ENCODE assay signal across 12 cellular contexts in genomic region chr10:90947025-90947960, GRCh38. TPM values are rescaled to one million over a fixed set of nuclear protein-coding genes. Genes with fewer than 3 reads are reported as not detected.
A peak's percentile ranks its signal among the peaks of the same experiment; 100 is the strongest.
DNase-seq lines count a peak whose midpoint lies in the region; ATAC-seq, FAIRE-seq and TF ChIP-seq lines count a peak whose summit lies in the region.
"Had no signal": no experiment of that assay in that cellular context is flagged by ENCODE, and none has a peak within 500 bp of the region (broad histone marks: within the 10 kb centered on the region; RNA-seq: fewer than 3 reads in every experiment).

No MANE protein-coding gene starts in this region.

- H3K9ac ChIP-seq in trophoblast cell (ENCODE audit: low read length) = no peak overlapping the region

- H3K9me3 ChIP-seq in trophoblast cell (ENCODE audit: insufficient read depth, low read depth, low read length) = no peaks in the 10 kb centered on the region
- peaks cover 0 to 3% of the 10 kb centered on the region in 2 donors for H3K9me3 ChIP-seq in left lung
- H3K9me3 ChIP-seq: stomach had no signal

- H3K36me3 ChIP-seq in trophoblast cell (ENCODE audit: control insufficient read depth in 1 of 2, insufficient read depth in 2 of 2, low read length in 2 of 2) (no peaks in the 10 kb centered on the region), left lung (no peaks in the 10 kb centered on the region)
- H3K36me3 ChIP-seq: stomach had no signal

- no peak overlapping the region for H3K4me2 ChIP-seq in trophoblast cell (ENCODE audit: low read length)

- H3K4me1 ChIP-seq in trophoblast cell (ENCODE audit: control insufficient read depth in 1 of 2, insufficient read depth in 2 of 2, low read length in 2 of 2) (peaks cover 7 to 9% of the 10 kb centered on the region in 2 experiments), left lung (no peaks in the 10 kb centered on the region)
- H3K4me1 ChIP-seq: stomach had no signal

- H3K27ac ChIP-seq in trophoblast cell (ENCODE audit: low read depth, low read length) (peak overlapping the region; percentile 92), left lung (no peak overlapping the region)
- H3K27ac ChIP-seq: stomach had no signal

- H3K79me1 ChIP-seq in trophoblast cell (ENCODE audit: low read length) = peaks cover 15% of the 10 kb centered on the region

- H2BK5ac ChIP-seq in trophoblast cell (ENCODE audit: low read depth, low read length, poor library complexity) = peak overlapping the region; percentile 96

- H3K27ac Mint-ChIP-seq in activated CD8-positive, alpha-beta memory T cell treated with anti-CD3 and anti-CD28 coated beads, Interleukin-2, amount 10 ng/mL, durations not matched to agents 7 days and 5 days = peak overlapping the region; percentile 86
- peak overlapping the region; percentile 44 to 56 for H3K27ac Mint-ChIP-seq in T-cell

- ATAC-seq in activated CD8-positive, alpha-beta memory T cell treated with anti-CD3 and anti-CD28 coated beads, Interleukin-2, amount 10 ng/mL, durations not matched to agents 7 days and 5 days = peak; percentile 93
- ATAC-seq in HG02759 (IDR thresholded peaks at IDR 0.05; ENCODE audit: unreplicated experiment) (peak; percentile 69), T-cell (replicated peaks in 1 of 4) (peak in 3 of 4 experiments; percentile 53 to 72 (median 61)), left lung (no peak)

- no peak overlapping the region for H3K4ac ChIP-seq in trophoblast cell (ENCODE audit: low read depth, low read length)

- peak overlapping the region; percentile 77 for H3K14ac ChIP-seq in trophoblast cell (ENCODE audit: low read length)

- WGBS in trophoblast cell (ENCODE audit: extremely low coverage, insufficient coverage, insufficient read length) = no CpG with 5 or more reads among the region's 5 CpGs

- H4K12ac ChIP-seq in trophoblast cell (ENCODE audit: low read depth, low read length) = no peak overlapping the region

- H4K91ac ChIP-seq in trophoblast cell (ENCODE audit: low read depth, low read length) = peak overlapping the region; percentile 94

- intact Hi-C loops in left lung (cut with DNase I) = no loop called here

- no peak for FAIRE-seq in D721Med (lab: Jason Lieb, UNC)
- FAIRE-seq: keratinocyte had no signal

- H3K23ac ChIP-seq in trophoblast cell (ENCODE audit: low read length) = no peak overlapping the region

- H4K8ac ChIP-seq in trophoblast cell (ENCODE audit: low read depth, low read length) = peak overlapping the region; percentile 70

- peak overlapping the region; percentile 91 for H2BK12ac ChIP-seq in trophoblast cell (ENCODE audit: low read length)

- no peak overlapping the region for H3K4me3 ChIP-seq in trophoblast cell (ENCODE audit: low read depth, low read length)
- no peak overlapping the region for H3K4me3 ChIP-seq in left lung
- H3K4me3 ChIP-seq: stomach had no signal

- CTCF ChIA-PET in activated CD8-positive, alpha-beta memory T cell treated with anti-CD3 and anti-CD28 coated beads, Interleukin-2, amount 10 ng/mL, durations not matched to agents 7 days and 5 days (lab: Charles Lee) = interaction anchor here (1.0 to 2.3 kb wide), 7 partner anchors 14 to 304 kb away, joined by 3 to 12 read pairs (median 3); no protein-coding TSS in a partner anchor
- CTCF ChIA-PET in T-cell (lab: Charles Lee) = no interaction called here

- H3K36me3 Mint-ChIP-seq in activated CD8-positive, alpha-beta memory T cell treated with anti-CD3 and anti-CD28 coated beads, Interleukin-2, amount 10 ng/mL, durations not matched to agents 7 days and 5 days = peaks cover 18% of the 10 kb centered on the region
- H3K36me3 Mint-ChIP-seq in T-cell = no peaks in the 10 kb centered on the region

- H3K27me3 ChIP-seq in trophoblast cell (ENCODE audit: insufficient read depth, low read length) (no peaks in the 10 kb centered on the region), left lung (no peaks in the 10 kb centered on the region)
- H3K27me3 ChIP-seq: stomach had no signal

- POLR2A ChIA-PET in T-cell (lab: Charles Lee) = interaction anchor here in 1 of 2 donors (0.5 kb wide), 1 partner anchor 254 kb away, joined by 4 read pairs; no protein-coding TSS in a partner anchor

- peak; percentile 49 for DNase-seq in activated CD8-positive, alpha-beta memory T cell treated with anti-CD3 and anti-CD28 coated beads, Interleukin-2, amount 10 ng/mL, durations not matched to agents 7 days and 5 days
- no peak for DNase-seq in activated CD8-positive, alpha-beta memory T cell treated with anti-CD3 and anti-CD28 coated beads for 24 hours
- no peak for DNase-seq in T-cell
- DNase-seq in trophoblast cell = peak; percentile 71 to 95
- DNase-seq in D721Med (ENCODE audit: insufficient read length, low spot score) = no peak
- no peak for DNase-seq in glomerular visceral epithelial cell (ENCODE audit: extremely low spot score)
- no peak for DNase-seq in left lung
- DNase-seq: ACHN, cortex of kidney, stomach had no signal

- H2AFZ ChIP-seq in trophoblast cell (ENCODE audit: insufficient read depth, low read length, poor library complexity) = peak overlapping the region; percentile 45

- H3K9me3 Mint-ChIP-seq in activated CD8-positive, alpha-beta memory T cell treated with anti-CD3 and anti-CD28 coated beads, Interleukin-2, amount 10 ng/mL, durations not matched to agents 7 days and 5 days (ENCODE audit: low read depth) = no peaks in the 10 kb centered on the region
- H3K9me3 Mint-ChIP-seq in T-cell = no peaks in the 10 kb centered on the region

- peaks cover 7% of the 10 kb centered on the region for H3K27me3 Mint-ChIP-seq in activated CD8-positive, alpha-beta memory T cell treated with anti-CD3 and anti-CD28 coated beads, Interleukin-2, amount 10 ng/mL, durations not matched to agents 7 days and 5 days
- H3K27me3 Mint-ChIP-seq in T-cell = peaks cover 0 to 1% of the 10 kb centered on the region in 2 donors

- no peaks in the 10 kb centered on the region for H3K79me2 ChIP-seq in trophoblast cell (ENCODE audit: control insufficient read depth, insufficient read depth, low read length, poor library complexity)

- peak overlapping the region; percentile 98 for H2BK120ac ChIP-seq in trophoblast cell (ENCODE audit: insufficient read depth, low read length, poor library complexity)

- peak overlapping the region; percentile 84 for H2AK5ac ChIP-seq in trophoblast cell (ENCODE audit: low read length)

- peak overlapping the region; percentile 96 for H3K18ac ChIP-seq in trophoblast cell (ENCODE audit: low read length)

- peaks cover 24% of the 10 kb centered on the region for H3K4me1 Mint-ChIP-seq in activated CD8-positive, alpha-beta memory T cell treated with anti-CD3 and anti-CD28 coated beads, Interleukin-2, amount 10 ng/mL, durations not matched to agents 7 days and 5 days
- peaks cover 8 to 14% (median 9%) of the 10 kb centered on the region in 3 donors for H3K4me1 Mint-ChIP-seq in T-cell

- no peak for TF ChIP-seq CTCF in D721Med (IDR thresholded peaks at IDR 0.05; ENCODE audit: insufficient read depth, missing control alignments)
- TF ChIP-seq CTCF in left lung (IDR thresholded peaks at IDR 0.05) = no peak

- peak overlapping the region; percentile 23 for H3K4me3 Mint-ChIP-seq in activated CD8-positive, alpha-beta memory T cell treated with anti-CD3 and anti-CD28 coated beads, Interleukin-2, amount 10 ng/mL, durations not matched to agents 7 days and 5 days
- peak overlapping the region in 1 of 3 donors; percentile 9 for H3K4me3 Mint-ChIP-seq in T-cell

RNA-seq across cellular contexts. Expression of gene ANKRD1, which starts 26.4 kb away (rescaled TPM):
- total RNA-seq in activated CD8-positive, alpha-beta memory T cell treated with anti-CD3 and anti-CD28 coated beads, Interleukin-2, amount 10 ng/mL, durations not matched to agents 7 days and 5 days = not detected
- total RNA-seq in T-cell (not detected), left lung (100 to 1,000 TPM in 1 of 2 donors, 10 to 100 TPM in 1; 29.9 to 165 TPM)
- polyA plus RNA-seq in trophoblast cell (2013) = 319 and 331 TPM in 2 replicates

Comparison
In these comparisons a context has a peak if more than half of its experiments do, and no peak if none do; other contexts are left out.
1. DNase-seq: peak in activated CD8-positive, alpha-beta memory T cell treated with anti-CD3 and anti-CD28 coated beads, Interleukin-2, amount 10 ng/mL, durations not matched to agents 7 days and 5 days (single experiment) and trophoblast cell (2 of 2); none in activated CD8-positive, alpha-beta memory T cell treated with anti-CD3 and anti-CD28 coated beads for 24 hours (single experiment), T-cell (0 of 34), D721Med (single experiment), glomerular visceral epithelial cell (single experiment) and left lung (0 of 2).
2. RNA of gene ANKRD1, which starts 26.4 kb away (total RNA-seq): 29.9 to 165 TPM in left lung; not detected in activated CD8-positive, alpha-beta memory T cell treated with anti-CD3 and anti-CD28 coated beads, Interleukin-2, amount 10 ng/mL, durations not matched to agents 7 days and 5 days and not detected in T-cell; every median in the first group is over 10 times any median in the second.